14 cellular contexts compared by ENCODE assay signal in the genomic region with DNA sequence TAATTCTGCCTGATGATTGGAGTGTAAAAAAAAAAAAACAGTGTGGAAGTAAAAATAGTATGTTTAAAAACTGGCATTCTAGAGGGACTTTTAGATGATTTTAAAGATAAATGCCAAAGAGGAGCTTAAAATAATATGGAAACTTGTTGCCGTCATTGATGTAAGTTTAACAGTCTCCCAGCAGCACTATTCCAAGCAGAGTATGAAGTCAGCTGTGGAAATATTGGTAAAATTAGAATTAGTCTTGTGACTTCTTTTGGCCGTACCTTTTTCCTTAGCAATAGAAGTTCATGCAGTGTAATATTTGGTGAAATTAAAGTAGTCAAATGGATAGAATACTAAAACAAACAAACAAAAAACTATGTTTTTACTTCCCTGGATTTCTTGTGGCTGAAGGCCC.
"Had no signal": no experiment of that assay in that cellular context is flagged by ENCODE, and none has a peak within 500 bp of the region (broad histone marks: within the 10 kb centered on the region; RNA-seq: fewer than 3 reads in every experiment).

No MANE protein-coding gene starts in this region.

- ATAC-seq: activated CD4-positive, alpha-beta T cell treated with anti-CD3 and anti-CD28 coated beads for 36 hours; activated CD8-positive, alpha-beta memory T cell treated with anti-CD3 and anti-CD28 coated beads, Interleukin-2, amount 10 ng/mL, durations not matched to agents 7 days and 5 days; WTC11 had no signal

- DNase-seq: activated CD4-positive, alpha-beta memory T cell treated with anti-CD3 and anti-CD28 coated beads, Interleukin-2, amount 10 ng/mL, durations not matched to agents 7 days and 5 days; activated CD4-positive, alpha-beta T cell treated with anti-CD3 and anti-CD28 coated beads for 36 hours; activated CD8-positive, alpha-beta memory T cell treated with anti-CD3 and anti-CD28 coated beads, Interleukin-2, amount 10 ng/mL, durations not matched to agents 7 days and 5 days; amniotic stem cell; central memory CD4-positive, alpha-beta T cell; effector CD4-positive, alpha-beta T cell; occipital lobe; small intestine; stimulated activated CD4-positive, alpha-beta T cell treated with anti-CD3 and anti-CD28 coated beads, Interleukin-15, amount 100 ng/mL, for 24 hours; stimulated activated CD4-positive, alpha-beta T cell treated with anti-CD3 and anti-CD28 coated beads, Interleukin-2, amount 100 ng/mL, for 48 hours; trophoblast cell had no signal

- H3K9me3 ChIP-seq: vagina had no signal

- H3K36me3 ChIP-seq: vagina had no signal

- H3K4me3 ChIP-seq: lung, vagina had no signal

- H3K27me3 ChIP-seq: vagina had no signal

- FAIRE-seq: small intestine had no signal

- H3K27ac ChIP-seq: vagina had no signal
